8 cellular contexts compared by ENCODE assay signal in genomic region chr12:68613209-68613904, GRCh38. TPM values are rescaled to one million over a fixed set of nuclear protein-coding genes. Genes with fewer than 3 reads are reported as not detected.
DNase-seq lines count a peak whose midpoint lies in the region; ATAC-seq, FAIRE-seq and TF ChIP-seq lines count a peak whose summit lies in the region.

No MANE protein-coding gene starts in this region.

- H3K36me3 ChIP-seq in CD4-positive, CD25-positive, alpha-beta regulatory T cell (ENCODE audit: control insufficient read depth, insufficient read depth, low read length), result peaks cover 7% of the 10 kb centered on the region

- H3K4me1 ChIP-seq in CD4-positive, CD25-positive, alpha-beta regulatory T cell (ENCODE audit: control insufficient read depth, insufficient read depth, low read length, poor library complexity, severe bottlenecking), result peaks cover 71% of the 10 kb centered on the region

- peak overlapping the region; percentile 96 to 98 (median 97) for H3K27ac Mint-ChIP-seq in CD4-positive, CD25-positive, alpha-beta regulatory T cell
- H3K27ac Mint-ChIP-seq in progenitor cell of endocrine pancreas, result peak overlapping the region; percentile 84

- peaks cover 16% of the 10 kb centered on the region for H3K36me3 Mint-ChIP-seq in CD4-positive, CD25-positive, alpha-beta regulatory T cell
- H3K36me3 Mint-ChIP-seq in progenitor cell of endocrine pancreas (ENCODE audit: insufficient read depth), result peaks cover 7% of the 10 kb centered on the region

- intact Hi-C loops in dorsolateral prefrontal cortex (cut with DNase I), result loop anchor here (5.0 kb wide), 3 partner anchors 74 to 194 kb away; partner anchors contain the start of genes MDM2 (in 1 of the 2), NUP107 (in 1 of the 2) and SLC35E3 (in 1 of the 2)

- peaks cover 30 to 59% (median 45%) of the 10 kb centered on the region in 4 donors for H3K4me1 Mint-ChIP-seq in CD4-positive, CD25-positive, alpha-beta regulatory T cell
- peaks cover 35% of the 10 kb centered on the region for H3K4me1 Mint-ChIP-seq in progenitor cell of endocrine pancreas (ENCODE audit: low read depth)

- H3K4me3 ChIP-seq in CD4-positive, CD25-positive, alpha-beta regulatory T cell (ENCODE audit: low read depth, low read length), result peak overlapping the region; percentile 93
- peak overlapping the region in 32 of 59 donors; percentile 11 to 92 (median 82) for H3K4me3 ChIP-seq in dorsolateral prefrontal cortex

- peaks cover 0 to 1% (median 0%) of the 10 kb centered on the region in 7 donors for H3K9me3 Mint-ChIP-seq in CD4-positive, CD25-positive, alpha-beta regulatory T cell
- H3K9me3 Mint-ChIP-seq in progenitor cell of endocrine pancreas (ENCODE audit: low read depth), result no peaks in the 10 kb centered on the region

- no peak for FAIRE-seq in RCC 7860 (lab: Jason Lieb, UNC)

- no peak for ATAC-seq in CD4-positive, CD25-positive, alpha-beta regulatory T cell (ENCODE audit: low read depth in 2 of 2)
- ATAC-seq in HG03378 (IDR thresholded peaks at IDR 0.05; ENCODE audit: unreplicated experiment) (no peak), HG03095 (IDR thresholded peaks at IDR 0.05; ENCODE audit: unreplicated experiment) (no peak)

- peak overlapping the region; percentile 91 for H3K27ac ChIP-seq in CD4-positive, CD25-positive, alpha-beta regulatory T cell (ENCODE audit: insufficient read depth, low read length, poor library complexity, severe bottlenecking)
- peak overlapping the region in 11 of 59 donors; percentile 32 to 95 (median 89) for H3K27ac ChIP-seq in dorsolateral prefrontal cortex

- no peaks in the 10 kb centered on the region for H3K27me3 ChIP-seq in CD4-positive, CD25-positive, alpha-beta regulatory T cell (ENCODE audit: control insufficient read depth, insufficient read depth, low read length)
- H3K27me3 ChIP-seq in dorsolateral prefrontal cortex, result no peaks in the 10 kb centered on the region

- TF ChIP-seq CTCF in dorsolateral prefrontal cortex (IDR thresholded peaks at IDR 0.05 in 54 of 56, conservative IDR thresholded peaks at IDR 0.05 in 2 of 56; ENCODE audit: low read depth in 1 of 56, partially characterized antibody in 56 of 56), result no peak
- no peak for TF ChIP-seq CTCF in progenitor cell of endocrine pancreas (IDR thresholded peaks at IDR 0.05; ENCODE audit: unreplicated experiment)

- DNase-seq in CD4-positive, CD25-positive, alpha-beta regulatory T cell, result peak; percentile 26 to 62 (median 54)
- peak in 4 of 5 experiments; percentile 14 to 86 (median 36) for DNase-seq in T-helper 2 cell
- DNase-seq in dorsolateral prefrontal cortex, result no peak
- DNase-seq in progenitor cell of endocrine pancreas (ENCODE audit: low spot score, unreplicated experiment), result no peak
- no peak for DNase-seq in NCI-H1417 (lab: John Stamatoyannopoulos, UW)
- no peak for DNase-seq in RCC 7860 (ENCODE audit: low spot score)

- no peaks in the 10 kb centered on the region for H3K9me3 ChIP-seq in CD4-positive, CD25-positive, alpha-beta regulatory T cell (ENCODE audit: control insufficient read depth in 2 of 2, low read length in 2 of 2)

- no peaks in the 10 kb centered on the region for H3K27me3 Mint-ChIP-seq in CD4-positive, CD25-positive, alpha-beta regulatory T cell
- H3K27me3 Mint-ChIP-seq in progenitor cell of endocrine pancreas, result no peaks in the 10 kb centered on the region

- peak overlapping the region; percentile 90 to 98 (median 94) for H3K4me3 Mint-ChIP-seq in CD4-positive, CD25-positive, alpha-beta regulatory T cell
- peak overlapping the region; percentile 92 for H3K4me3 Mint-ChIP-seq in progenitor cell of endocrine pancreas (ENCODE audit: low read depth)

RNA-seq across cellular contexts. Expression of gene RAP1B, which starts 2.7 kb away (rescaled TPM):
- total RNA-seq in CD4-positive, CD25-positive, alpha-beta regulatory T cell, result 290 TPM
- polyA plus RNA-seq in CD4-positive, CD25-positive, alpha-beta regulatory T cell, result 100 to 1,000 TPM; 399 to 465 (median 425) TPM
- total RNA-seq in dorsolateral prefrontal cortex, result 10 to 100 TPM; 39.9 to 92.7 (median 63.1) TPM
- total RNA-seq in progenitor cell of endocrine pancreas, result 81.8 and 83.6 TPM in 2 replicates

Comparison
In these comparisons a context has a peak if more than half of its experiments do, and no peak if none do; other contexts are left out.
1. DNase-seq: peak in CD4-positive, CD25-positive, alpha-beta regulatory T cell (3 of 3) and T-helper 2 cell (4 of 5); none in dorsolateral prefrontal cortex (0 of 10), progenitor cell of endocrine pancreas (single experiment), NCI-H1417 (0 of 3) and RCC 7860 (single experiment).